1 cellular context compared by ENCODE assay signal in the genomic region with DNA sequence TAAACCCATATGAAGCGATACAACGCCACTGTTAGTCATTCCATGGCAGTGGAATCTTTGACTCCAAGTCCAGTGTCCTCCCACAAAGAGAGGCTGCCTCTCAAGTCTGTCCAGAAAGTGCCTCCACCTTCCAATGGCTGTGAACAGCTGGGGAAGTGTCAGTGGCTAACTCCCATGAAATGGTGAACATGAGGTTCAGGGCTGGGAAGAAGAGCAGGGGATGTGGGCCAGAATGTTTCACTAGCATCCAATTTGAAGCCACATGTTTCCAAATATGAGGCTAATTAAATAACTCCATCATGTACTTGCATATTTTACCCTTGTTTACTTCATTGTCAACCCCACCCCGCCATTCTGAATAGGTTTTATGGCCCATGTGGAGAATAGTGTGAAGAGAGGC.
TF ChIP-seq lines count a peak whose summit lies in the region.

No MANE protein-coding gene starts in this region.

TF ChIP-seq in HepG2, 621 proteins besides CTCF, POLR2A, EP300 and RAD21:
- TF ChIP-seq ZNF790 (CRISPR knock-in tag; IDR thresholded peaks at IDR 0.05; ENCODE audit: borderline replicate concordance) (no peak), KLF12 (CRISPR knock-in tag; IDR thresholded peaks at IDR 0.05; ENCODE audit: borderline replicate concordance) (no peak), SP1 (IDR thresholded peaks at IDR 0.05) (no peak), SP1 (CRISPR knock-in tag; IDR thresholded peaks at IDR 0.05) (no peak), FOXJ3 (CRISPR knock-in tag; IDR thresholded peaks at IDR 0.05; ENCODE audit: borderline replicate concordance) (no peak)
- TF ChIP-seq, protein P1, sequence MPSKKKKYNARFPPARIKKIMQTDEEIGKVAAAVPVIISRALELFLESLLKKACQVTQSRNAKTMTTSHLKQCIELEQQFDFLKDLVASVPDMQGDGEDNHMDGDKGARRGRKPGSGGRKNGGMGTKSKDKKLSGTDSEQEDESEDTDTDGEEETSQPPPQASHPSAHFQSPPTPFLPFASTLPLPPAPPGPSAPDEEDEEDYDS (CRISPR knock-in tag; IDR thresholded peaks at IDR 0.05): no peak
- TF ChIP-seq, protein P2, sequence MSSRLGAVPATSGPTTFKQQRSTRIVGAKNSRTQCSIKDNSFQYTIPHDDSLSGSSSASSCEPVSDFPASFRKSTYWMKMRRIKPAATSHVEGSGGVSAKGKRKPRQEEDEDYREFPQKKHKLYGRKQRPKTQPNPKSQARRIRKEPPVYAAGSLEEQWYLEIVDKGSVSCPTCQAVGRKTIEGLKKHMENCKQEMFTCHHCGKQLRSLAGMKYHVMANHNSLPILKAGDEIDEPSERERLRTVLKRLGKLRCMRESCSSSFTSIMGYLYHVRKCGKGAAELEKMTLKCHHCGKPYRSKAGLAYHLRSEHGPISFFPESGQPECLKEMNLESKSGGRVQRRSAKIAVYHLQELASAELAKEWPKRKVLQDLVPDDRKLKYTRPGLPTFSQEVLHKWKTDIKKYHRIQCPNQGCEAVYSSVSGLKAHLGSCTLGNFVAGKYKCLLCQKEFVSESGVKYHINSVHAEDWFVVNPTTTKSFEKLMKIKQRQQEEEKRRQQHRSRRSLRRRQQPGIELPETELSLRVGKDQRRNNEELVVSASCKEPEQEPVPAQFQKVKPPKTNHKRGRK (CRISPR knock-in tag; IDR thresholded peaks at IDR 0.05): no peak
- TF ChIP-seq, protein P3, sequence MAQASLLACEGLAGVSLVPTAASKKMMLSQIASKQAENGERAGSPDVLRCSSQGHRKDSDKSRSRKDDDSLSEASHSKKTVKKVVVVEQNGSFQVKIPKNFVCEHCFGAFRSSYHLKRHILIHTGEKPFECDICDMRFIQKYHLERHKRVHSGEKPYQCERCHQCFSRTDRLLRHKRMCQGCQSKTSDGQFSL (CRISPR knock-in tag; IDR thresholded peaks at IDR 0.05): no peak
